In genomic region chr3:13543251-13543650, GRCh38 we compare ENCODE assay signal across 12 cellular contexts. TPM values are rescaled to one million over a fixed set of nuclear protein-coding genes. Genes with fewer than 3 reads are reported as not detected.
DNase-seq lines count a peak whose midpoint lies in the region; ATAC-seq, FAIRE-seq and TF ChIP-seq lines count a peak whose summit lies in the region.
"Had no signal": no experiment of that assay in that cellular context is flagged by ENCODE, and none has a peak within 500 bp of the region (broad histone marks: within the 10 kb centered on the region; RNA-seq: fewer than 3 reads in every experiment).

No MANE protein-coding gene starts in this region.

- H3K27ac ChIP-seq in brain microvascular endothelial cell (peak overlapping the region; percentile 68), kidney (ENCODE audit: low read depth in 2 of 2, low read length in 2 of 2) (no peak overlapping the region), testis (no peak overlapping the region)

- intact Hi-C loops in kidney (cut with DNase I) (no loop called here), testis (cut with DNase I; ENCODE audit: low total_unique reads) (no loop called here)

- H3K9me3 ChIP-seq in kidney (ENCODE audit: control insufficient read depth in 1 of 2, low read length in 2 of 2), result peaks cover 0 to 2% of the 10 kb centered on the region in 2 donors
- no peaks in the 10 kb centered on the region for H3K9me3 ChIP-seq in testis

- in situ Hi-C loops in brain microvascular endothelial cell (cut with HindIII; ENCODE audit: low pct_ligation_motif_present, low sequenced_read_pairs), result no loop called here

- no peaks in the 10 kb centered on the region for H3K4me1 ChIP-seq in kidney (ENCODE audit: control insufficient read depth in 1 of 2, insufficient read depth in 1 of 2, low read depth in 1 of 2, low read length in 2 of 2)
- peaks cover 28% of the 10 kb centered on the region for H3K4me1 ChIP-seq in testis

- H3K36me3 ChIP-seq in brain microvascular endothelial cell (replicated peaks) (no peaks in the 10 kb centered on the region), kidney (ENCODE audit: control insufficient read depth in 1 of 2, insufficient read depth in 2 of 2, low read length in 2 of 2) (no peaks in the 10 kb centered on the region), testis (ENCODE audit: low read depth, missing control alignments) (no peaks in the 10 kb centered on the region)

- H3K9ac ChIP-seq in kidney (ENCODE audit: low read length in 2 of 2), result no peak overlapping the region

- H3K4me3 Mint-ChIP-seq in stimulated activated memory B cell treated with anti-CD40 and anti-IgM and Interleukin-4, amounts not matched to agents 10 μg/mL and 1 μg/mL and 100 μg/mL, for 72 hours, result no peak overlapping the region
- H3K4me3 Mint-ChIP-seq: activated CD4-positive, alpha-beta memory T cell treated with anti-CD3 and anti-CD28 coated beads, Interleukin-2, amount 10 ng/mL, durations not matched to agents 7 days and 5 days had no signal

- no peaks in the 10 kb centered on the region for H3K9me3 Mint-ChIP-seq in stimulated activated memory B cell treated with anti-CD40 and anti-IgM and Interleukin-4, amounts not matched to agents 10 μg/mL and 1 μg/mL and 100 μg/mL, for 72 hours

- DNase-seq in H54 (ENCODE audit: insufficient read length, low spot score) (peak; percentile 89), brain microvascular endothelial cell (peak; percentile 84), kidney (peak; percentile 75), testis (peak; percentile 59), NCI-H187 treated with DMSO at 0.1 percent for 48 hours (lab: John Stamatoyannopoulos, UW) (no peak)
- DNase-seq in activated CD4-positive, alpha-beta T cell treated with anti-CD3 and anti-CD28 coated beads for 48 hours, result no peak
- DNase-seq: activated CD4-positive, alpha-beta memory T cell treated with anti-CD3 and anti-CD28 coated beads, Interleukin-2, amount 10 ng/mL, durations not matched to agents 7 days and 5 days; anterior cingulate cortex; GF-D8; NCI-H1092 had no signal

- no peak overlapping the region for H3K27ac Mint-ChIP-seq in stimulated activated memory B cell treated with anti-CD40 and anti-IgM and Interleukin-4, amounts not matched to agents 10 μg/mL and 1 μg/mL and 100 μg/mL, for 72 hours
- H3K27ac Mint-ChIP-seq: activated CD4-positive, alpha-beta memory T cell treated with anti-CD3 and anti-CD28 coated beads, Interleukin-2, amount 10 ng/mL, durations not matched to agents 7 days and 5 days had no signal

- H3K4me3 ChIP-seq in brain microvascular endothelial cell (ENCODE audit: low read depth, low read length), result no peak overlapping the region
- no peak overlapping the region for H3K4me3 ChIP-seq in kidney (ENCODE audit: low read length in 2 of 2)
- H3K4me3 ChIP-seq in testis, result no peak overlapping the region

- no peaks in the 10 kb centered on the region for H3K27me3 ChIP-seq in brain microvascular endothelial cell (replicated peaks)
- no peaks in the 10 kb centered on the region for H3K27me3 ChIP-seq in testis

- peaks cover 52% of the 10 kb centered on the region for H3K27me3 Mint-ChIP-seq in stimulated activated memory B cell treated with anti-CD40 and anti-IgM and Interleukin-4, amounts not matched to agents 10 μg/mL and 1 μg/mL and 100 μg/mL, for 72 hours

- no peaks in the 10 kb centered on the region for H3K36me3 Mint-ChIP-seq in stimulated activated memory B cell treated with anti-CD40 and anti-IgM and Interleukin-4, amounts not matched to agents 10 μg/mL and 1 μg/mL and 100 μg/mL, for 72 hours

- FAIRE-seq in H54 (lab: Jason Lieb, UNC), result no peak
- no peak for FAIRE-seq in kidney (lab: Jason Lieb, UNC)

- TF ChIP-seq POLR2A in H54 (IDR thresholded peaks at IDR 0.05; ENCODE audit: low read depth, low read length) (no peak), testis (IDR thresholded peaks at IDR 0.05) (no peak)

- TF ChIP-seq CTCF in brain microvascular endothelial cell (IDR thresholded peaks at IDR 0.05; ENCODE audit: low read depth, low read length, missing control alignments), result no peak
- no peak for TF ChIP-seq CTCF in kidney (IDR thresholded peaks at IDR 0.05; ENCODE audit: borderline replicate concordance, extremely low read depth, insufficient read depth)
- TF ChIP-seq CTCF in testis (IDR thresholded peaks at IDR 0.05), result no peak

- WGBS in testis, 2 donors, result 69 to 74% methylated on average over 3 to 5 of the region's 5 CpGs

- ATAC-seq in stimulated activated memory B cell treated with anti-CD40 and anti-IgM and Interleukin-4, amounts not matched to agents 10 μg/mL and 1 μg/mL and 100 μg/mL, for 72 hours, result no peak
- ATAC-seq in GM19463 (IDR thresholded peaks at IDR 0.05; ENCODE audit: unreplicated experiment), result no peak

- peaks cover 17% of the 10 kb centered on the region for H3K4me1 Mint-ChIP-seq in stimulated activated memory B cell treated with anti-CD40 and anti-IgM and Interleukin-4, amounts not matched to agents 10 μg/mL and 1 μg/mL and 100 μg/mL, for 72 hours

RNA-seq across cellular contexts. Expression of gene FBLN2, which starts 5.7 kb away (rescaled TPM):
- total RNA-seq in kidney (43.4 TPM), testis (100 to 1,000 TPM; 248 to 334 TPM)
- polyA plus RNA-seq in kidney (ENCODE audit: insufficient read depth, low read depth, low replicate concordance) (3.2 TPM), testis (ENCODE audit: insufficient read depth, low read depth, low replicate concordance) (172 TPM)
- total RNA-seq: activated CD4-positive, alpha-beta memory T cell treated with anti-CD3 and anti-CD28 coated beads, Interleukin-2, amount 10 ng/mL, durations not matched to agents 7 days and 5 days had no signal

Comparison
In these comparisons a context has a peak if more than half of its experiments do, and no peak if none do; other contexts are left out.
1. DNase-seq: peak in H54 (single experiment), brain microvascular endothelial cell (single experiment), kidney (single experiment) and testis (single experiment); none in NCI-H187 treated with DMSO at 0.1 percent for 48 hours (single experiment) and activated CD4-positive, alpha-beta T cell treated with anti-CD3 and anti-CD28 coated beads for 48 hours (single experiment).